ENCODE assay signal across 13 cellular contexts in the genomic region with DNA sequence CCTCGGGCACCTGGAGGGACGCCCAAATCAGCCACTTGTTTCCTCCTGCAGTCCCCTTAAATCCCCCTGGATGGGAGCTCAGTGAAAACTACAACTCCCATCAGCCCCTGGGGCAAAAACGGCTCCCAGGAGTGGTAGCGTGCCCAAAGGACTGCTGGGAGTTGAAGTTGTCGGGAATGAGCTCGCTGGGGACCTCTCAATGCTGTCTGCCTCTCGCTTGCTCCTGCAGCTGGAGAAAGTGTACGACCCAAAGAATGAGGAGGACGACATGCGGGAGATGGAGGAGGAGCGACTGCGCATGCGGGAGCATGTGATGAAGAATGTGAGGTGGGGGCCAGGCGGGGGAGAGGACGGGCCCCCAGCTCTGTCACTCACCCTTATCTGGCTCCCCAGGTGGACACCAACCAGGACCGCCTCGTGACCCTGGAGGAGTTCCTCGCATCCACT. TPM values are rescaled to one million over a fixed set of nuclear protein-coding genes. Genes with fewer than 3 reads are reported as not detected.
A peak's percentile ranks its signal among the peaks of the same experiment; 100 is the strongest.
DNase-seq lines count a peak whose midpoint lies in the region; ATAC-seq and TF ChIP-seq lines count a peak whose summit lies in the region.
"Had no signal": no experiment of that assay in that cellular context is flagged by ENCODE, and none has a peak within 500 bp of the region (broad histone marks: within the 10 kb centered on the region; RNA-seq: fewer than 3 reads in every experiment).

No MANE protein-coding gene starts in this region.

- H3K27me3 ChIP-seq in vagina = no peaks in the 10 kb centered on the region
- no peaks in the 10 kb centered on the region for H3K27me3 ChIP-seq in stomach
- H3K27me3 ChIP-seq: pancreas had no signal

- TF ChIP-seq CTCF in WTC11 (IDR thresholded peaks at IDR 0.05) (no peak), vagina (IDR thresholded peaks at IDR 0.05) (no peak), stomach (IDR thresholded peaks at IDR 0.05) (no peak)

- intact Hi-C loops in vagina (cut with DNase I) (no loop called here), stomach (cut with DNase I; ENCODE audit: low total_unique reads) (no loop called here)

- H3K4me3 Mint-ChIP-seq in WTC11 = no peak overlapping the region
- H3K4me3 Mint-ChIP-seq in natural killer cell treated with Interleukin-12 subunit alpha and Interleukin-12 subunit beta and Interleukin-15 and Interleukin-18, amount 100 ng/mL, for 72 hours = no peak overlapping the region
- H3K4me3 Mint-ChIP-seq: activated T-cell treated with anti-CD3 and anti-CD28 coated beads, Interleukin-2, amount 50 U/mL, for 72 hours had no signal

- no peaks in the 10 kb centered on the region for H3K9me3 ChIP-seq in vagina
- H3K9me3 ChIP-seq in stomach = no peaks in the 10 kb centered on the region
- H3K9me3 ChIP-seq: pancreas had no signal

- no peak overlapping the region for H3K27ac ChIP-seq in vagina
- H3K27ac ChIP-seq in stomach = no peak overlapping the region
- H3K27ac ChIP-seq: KMS-11, pancreas, SK-N-MC had no signal

- 0 out of 2 replicates have a peak overlapping the region, but pooled peaks have one; percentile 76 for H3K27ac Mint-ChIP-seq in WTC11
- H3K27ac Mint-ChIP-seq in natural killer cell treated with Interleukin-12 subunit alpha and Interleukin-12 subunit beta and Interleukin-15 and Interleukin-18, amount 100 ng/mL, for 72 hours = no peak overlapping the region
- H3K27ac Mint-ChIP-seq: activated T-cell treated with anti-CD3 and anti-CD28 coated beads, Interleukin-2, amount 50 U/mL, for 72 hours had no signal

- POLR2A ChIA-PET in HEK293T (lab: Yijun Ruan, JAX) (interaction anchor here (0.8 to 1.1 kb wide), 4 partner anchors 14 to 47 kb away, joined by 3 to 5 read pairs (median 4); a partner anchor contains a TSS), WTC11 (lab: Charles Lee) (interaction anchor here (0.5 to 1.1 kb wide), 5 partner anchors 15 to 1069 kb away, joined by 3 to 5 read pairs (median 4); a partner anchor contains a TSS)

- TF ChIP-seq POLR2A in vagina (IDR thresholded peaks at IDR 0.05) = no peak
- TF ChIP-seq POLR2A in stomach (IDR thresholded peaks at IDR 0.05) = no peak

- peak; percentile 97 for ATAC-seq in WTC11
- ATAC-seq in natural killer cell treated with Interleukin-12 subunit alpha and Interleukin-12 subunit beta and Interleukin-15 and Interleukin-18, amount 100 ng/mL, for 72 hours = peak; percentile 42 to 60

- CTCF ChIA-PET in HEK293T (lab: Yijun Ruan, JAX) = no interaction called here
- CTCF ChIA-PET in WTC11 (lab: Charles Lee) = interaction anchor here (0.6 to 2.3 kb wide), 15 partner anchors 9 to 292 kb away, joined by 3 to 20 read pairs (median 4); a partner anchor contains a TSS

- TF ChIP-seq EP300 in stomach (IDR thresholded peaks at IDR 0.05) = no peak

- H3K36me3 ChIP-seq in vagina (peaks cover 0 to 66% of the 10 kb centered on the region in 2 donors), stomach (peaks cover 54 to 100% (median 98%) of the 10 kb centered on the region in 4 donors)

- 83 to 92% (median 88%) methylated on average over 18 of the region's 18 CpGs for WGBS in stomach, 5 donors

- no peak overlapping the region for H3K4me3 ChIP-seq in vagina
- H3K4me3 ChIP-seq in stomach = no peak overlapping the region
- H3K4me3 ChIP-seq: pancreas, SK-N-MC had no signal

- no peaks in the 10 kb centered on the region for H3K27me3 Mint-ChIP-seq in WTC11 (ENCODE audit: low read depth)
- H3K27me3 Mint-ChIP-seq in natural killer cell treated with Interleukin-12 subunit alpha and Interleukin-12 subunit beta and Interleukin-15 and Interleukin-18, amount 100 ng/mL, for 72 hours = no peaks in the 10 kb centered on the region

- peaks cover 29% of the 10 kb centered on the region for H3K36me3 Mint-ChIP-seq in WTC11
- H3K36me3 Mint-ChIP-seq in natural killer cell treated with Interleukin-12 subunit alpha and Interleukin-12 subunit beta and Interleukin-15 and Interleukin-18, amount 100 ng/mL, for 72 hours = peaks cover 11% of the 10 kb centered on the region

- no peaks in the 10 kb centered on the region for H3K4me1 ChIP-seq in vagina
- H3K4me1 ChIP-seq in stomach = no peaks in the 10 kb centered on the region
- H3K4me1 ChIP-seq: pancreas had no signal

- H3K4me1 Mint-ChIP-seq in WTC11 = no peaks in the 10 kb centered on the region
- peaks cover 0 to 6% of the 10 kb centered on the region in 2 donors for H3K4me1 Mint-ChIP-seq in natural killer cell treated with Interleukin-12 subunit alpha and Interleukin-12 subunit beta and Interleukin-15 and Interleukin-18, amount 100 ng/mL, for 72 hours (ENCODE audit: low read depth in 2 of 2)

- H3K9me3 Mint-ChIP-seq in WTC11 = no peaks in the 10 kb centered on the region
- no peaks in the 10 kb centered on the region for H3K9me3 Mint-ChIP-seq in natural killer cell treated with Interleukin-12 subunit alpha and Interleukin-12 subunit beta and Interleukin-15 and Interleukin-18, amount 100 ng/mL, for 72 hours
- H3K9me3 Mint-ChIP-seq: activated T-cell treated with anti-CD3 and anti-CD28 coated beads, Interleukin-2, amount 50 U/mL, for 72 hours had no signal

- peak; percentile 11 for DNase-seq in NCI-H2227 (lab: John Stamatoyannopoulos, UW; ENCODE audit: unreplicated experiment)
- DNase-seq in NCI-H2227 treated with DMSO at 0.1 percent for 48 hours (lab: John Stamatoyannopoulos, UW) = no peak
- peak; percentile 76 for DNase-seq in HEK293T (ENCODE audit: extremely low spot score)
- peak; percentile 81 for DNase-seq in WTC11 (ENCODE audit: low spot score)
- DNase-seq in natural killer cell treated with Interleukin-12 subunit alpha and Interleukin-12 subunit beta and Interleukin-15 and Interleukin-18, amount 100 ng/mL, for 72 hours (ENCODE audit: low spot score) = no peak
- no peak for DNase-seq in vagina (ENCODE audit: extremely low spot score in 2 of 2)
- no peak for DNase-seq in NCI-H774 (lab: John Stamatoyannopoulos, UW)
- no peak for DNase-seq in stomach
- DNase-seq: activated T-cell treated with anti-CD3 and anti-CD28 coated beads, Interleukin-2, amount 50 U/mL, for 72 hours; pancreas had no signal

TF ChIP-seq in HEK293T, 16 proteins besides CTCF, POLR2A, EP300 and RAD21:
- peak; percentile 54 for TF ChIP-seq L3MBTL2 (conservative IDR thresholded peaks at IDR 0.05)
- TF ChIP-seq LEF1 (IDR thresholded peaks at IDR 0.05; ENCODE audit: borderline replicate concordance) = no peak
- TF ChIP-seq SUZ12 (IDR thresholded peaks at IDR 0.05) = peak; percentile 92
TF ChIP-seq in HEK293T: peak in this region for 2.

TF ChIP-seq in WTC11, 78 proteins besides CTCF, POLR2A, EP300 and RAD21 (continues in another document):
- no peak for TF ChIP-seq KAT7 (CRISPR knock-in tag; IDR thresholded peaks at IDR 0.05; ENCODE audit: borderline replicate concordance)
- no peak for TF ChIP-seq CREM (CRISPR knock-in tag; IDR thresholded peaks at IDR 0.05)
- TF ChIP-seq, protein P1, sequence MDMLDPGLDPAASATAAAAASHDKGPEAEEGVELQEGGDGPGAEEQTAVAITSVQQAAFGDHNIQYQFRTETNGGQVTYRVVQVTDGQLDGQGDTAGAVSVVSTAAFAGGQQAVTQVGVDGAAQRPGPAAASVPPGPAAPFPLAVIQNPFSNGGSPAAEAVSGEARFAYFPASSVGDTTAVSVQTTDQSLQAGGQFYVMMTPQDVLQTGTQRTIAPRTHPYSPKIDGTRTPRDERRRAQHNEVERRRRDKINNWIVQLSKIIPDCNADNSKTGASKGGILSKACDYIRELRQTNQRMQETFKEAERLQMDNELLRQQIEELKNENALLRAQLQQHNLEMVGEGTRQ (CRISPR knock-in tag; IDR thresholded peaks at IDR 0.05) = no peak
- TF ChIP-seq, protein P2, sequence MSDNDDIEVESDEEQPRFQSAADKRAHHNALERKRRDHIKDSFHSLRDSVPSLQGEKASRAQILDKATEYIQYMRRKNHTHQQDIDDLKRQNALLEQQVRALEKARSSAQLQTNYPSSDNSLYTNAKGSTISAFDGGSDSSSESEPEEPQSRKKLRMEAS (CRISPR knock-in tag; IDR thresholded peaks at IDR 0.05) = 0 out of 2 replicates have a peak, but pooled peaks have one; percentile 34

RNA-seq across cellular contexts. Expression of a gene that starts 14.7 kb away (rescaled TPM):
- total RNA-seq in WTC11 (2021) (3.0 to 3.4 TPM (median 3.1 TPM) in 3 replicates), vagina (not detected), stomach (under 1 TPM in 1 of 5 donors, not detected in 4; 0.89 TPM)
- total RNA-seq in natural killer cell treated with Interleukin-12 subunit alpha and Interleukin-12 subunit beta and Interleukin-15 and Interleukin-18, amount 100 ng/mL, for 72 hours = under 1 TPM in 1 of 2 donors, not detected in 1; 0.43 TPM
- polyA plus RNA-seq in stomach = 1 to 10 TPM in 1 of 3 donors, under 1 TPM in 1, not detected in 1; 0.93 to 1.2 TPM
- total RNA-seq: dermis microvascular lymphatic vessel endothelial cell had no signal

RNA-seq across cellular contexts. Expression of a gene that starts 18.7 kb away (rescaled TPM):
- 145 to 153 TPM (median 149 TPM) in 3 replicates for total RNA-seq in WTC11 (2021)
- total RNA-seq in natural killer cell treated with Interleukin-12 subunit alpha and Interleukin-12 subunit beta and Interleukin-15 and Interleukin-18, amount 100 ng/mL, for 72 hours = 100 to 1,000 TPM; 213 to 270 TPM
- total RNA-seq in vagina = 151 TPM
- 100 to 1,000 TPM; 117 to 503 (median 135) TPM for total RNA-seq in stomach
- polyA plus RNA-seq in stomach = 100 to 1,000 TPM in 1 of 3 donors, 10 to 100 TPM in 2; 68.9 to 118 (median 91.5) TPM

RNA-seq across cellular contexts. Expression of a gene that starts 20.3 kb away (rescaled TPM):
- total RNA-seq in WTC11 (2021) (3.1 to 5.6 TPM (median 3.9 TPM) in 3 replicates), vagina (not detected), stomach (1 to 10 TPM in 2 of 5 donors, not detected in 3; 1.2 to 1.3 TPM)
- not detected for total RNA-seq in natural killer cell treated with Interleukin-12 subunit alpha and Interleukin-12 subunit beta and Interleukin-15 and Interleukin-18, amount 100 ng/mL, for 72 hours
- not detected for polyA plus RNA-seq in stomach
- polyA plus RNA-seq: pancreas had no signal

RNA-seq across cellular contexts. Expression of a gene that starts 35.9 kb away (rescaled TPM):
- total RNA-seq in WTC11 (2021) (346 to 387 TPM (median 351 TPM) in 3 replicates), vagina (52.3 TPM), stomach (100 to 1,000 TPM in 1 of 5 donors, 10 to 100 TPM in 4; 12.1 to 121 (median 20.2) TPM)
- total RNA-seq in natural killer cell treated with Interleukin-12 subunit alpha and Interleukin-12 subunit beta and Interleukin-15 and Interleukin-18, amount 100 ng/mL, for 72 hours = 100 to 1,000 TPM; 203 to 305 TPM
- 10 to 100 TPM; 61.6 to 85.3 (median 77.6) TPM for polyA plus RNA-seq in stomach

RNA-seq across cellular contexts. Expression of a gene that starts 46.3 kb away (rescaled TPM):
- total RNA-seq in WTC11 (2021) (1,061 to 1,225 TPM (median 1,202 TPM) in 3 replicates), vagina (4,380 TPM), stomach (1,000 to 10,000 TPM; 1,292 to 4,272 (median 3,457) TPM)
- total RNA-seq in natural killer cell treated with Interleukin-12 subunit alpha and Interleukin-12 subunit beta and Interleukin-15 and Interleukin-18, amount 100 ng/mL, for 72 hours = 1,000 to 10,000 TPM; 1,643 to 2,467 TPM
- polyA plus RNA-seq in stomach = 1,000 to 10,000 TPM; 3,915 to 8,824 (median 7,571) TPM

Comparison
In these comparisons a context has a peak if more than half of its experiments do, and no peak if none do; other contexts are left out.
1. DNase-seq: peak in NCI-H2227 (single experiment), HEK293T (single experiment) and WTC11 (single experiment); none in NCI-H2227 treated with DMSO at 0.1 percent for 48 hours (single experiment), natural killer cell treated with Interleukin-12 subunit alpha and Interleukin-12 subunit beta and Interleukin-15 and Interleukin-18, amount 100 ng/mL, for 72 hours (single experiment), vagina (0 of 2), NCI-H774 (single experiment) and stomach (single experiment).